Comparison of ENCODE assay signal across 32 cellular contexts in genomic region chr6:29478740-29479139, GRCh38. TPM values are rescaled to one million over a fixed set of nuclear protein-coding genes. Genes with fewer than 3 reads are reported as not detected.
"Had no signal": no experiment of that assay in that cellular context is flagged by ENCODE, and none has a peak within 500 bp of the region (broad histone marks: within the 10 kb centered on the region; RNA-seq: fewer than 3 reads in every experiment).

No MANE protein-coding gene starts in this region.

- H3K4me3 ChIP-seq: left lung, lower lobe of right lung, pancreas, prostate gland, sigmoid colon, spleen, suprapubic skin, thoracic aorta, tibial artery, upper lobe of right lung had no signal

- H3K27me3 ChIP-seq: left lung, pancreas, sigmoid colon, spleen, tibial artery, upper lobe of right lung had no signal

- H3K4me3 Mint-ChIP-seq: naive thymus-derived CD8-positive, alpha-beta T cell; nephron; neural crest cell; stimulated activated effector memory CD8-positive, alpha-beta T cell treated with anti-CD3 and anti-CD28 coated beads, Interleukin-12 subunit alpha, Interleukin-12 subunit beta, amount 100 ng/mL, for 72 hours; stimulated activated naive CD8-positive, alpha-beta T cell treated with anti-CD3 and anti-CD28 coated beads, Interleukin-15, Interleukin-2, amounts not matched to agents 100 ng/mL and 50 ng/mL, for 24 hours had no signal

- H3K9me3 ChIP-seq: left lung, lower lobe of right lung, pancreas, prostate gland, sigmoid colon, suprapubic skin, thoracic aorta, tibial artery, upper lobe of right lung had no signal

- H3K27ac Mint-ChIP-seq: naive thymus-derived CD8-positive, alpha-beta T cell; nephron; stimulated activated effector memory CD8-positive, alpha-beta T cell treated with anti-CD3 and anti-CD28 coated beads, Interleukin-12 subunit alpha, Interleukin-12 subunit beta, amount 100 ng/mL, for 72 hours; stimulated activated naive CD8-positive, alpha-beta T cell treated with anti-CD3 and anti-CD28 coated beads, Interleukin-15, Interleukin-2, amounts not matched to agents 100 ng/mL and 50 ng/mL, for 24 hours had no signal

- H3K4me1 Mint-ChIP-seq: naive thymus-derived CD8-positive, alpha-beta T cell; nephron; neural crest cell; stimulated activated effector memory CD8-positive, alpha-beta T cell treated with anti-CD3 and anti-CD28 coated beads, Interleukin-12 subunit alpha, Interleukin-12 subunit beta, amount 100 ng/mL, for 72 hours had no signal

- DNase-seq: hippocampal formation; kidney; left colon; left lung; lower lobe of right lung; mammary epithelial cell; mesenchymal stem cell; naive thymus-derived CD8-positive, alpha-beta T cell; nucleus accumbens; pancreas; posterior cingulate gyrus; retina; right cardiac atrium; sigmoid colon; small intestine; spleen; stimulated activated CD4-positive, alpha-beta T cell treated with anti-CD3 and anti-CD28 coated beads, Interleukin-4, amount 100 ng/mL, for 24 hours; stimulated activated naive CD4-positive, alpha-beta T cell; tibial artery; upper lobe of right lung had no signal

- FAIRE-seq: kidney, pancreas, small intestine, urothelium cell line had no signal

- H3K36me3 ChIP-seq: left lung, lower lobe of right lung, pancreas, prostate gland, sigmoid colon, spleen, suprapubic skin, thoracic aorta, tibial artery, upper lobe of right lung had no signal

- H3K4me1 ChIP-seq: left lung, lower lobe of right lung, pancreas, prostate gland, sigmoid colon, spleen, suprapubic skin, tibial artery, upper lobe of right lung had no signal

- ATAC-seq: left colon; left lung; lower lobe of right lung; naive thymus-derived CD8-positive, alpha-beta T cell; pancreas; right cardiac atrium; stimulated activated effector memory CD8-positive, alpha-beta T cell treated with anti-CD3 and anti-CD28 coated beads, Interleukin-12 subunit alpha, Interleukin-12 subunit beta, amount 100 ng/mL, for 72 hours; upper lobe of right lung had no signal

- H3K36me3 Mint-ChIP-seq: stimulated activated effector memory CD8-positive, alpha-beta T cell treated with anti-CD3 and anti-CD28 coated beads, Interleukin-12 subunit alpha, Interleukin-12 subunit beta, amount 100 ng/mL, for 72 hours had no signal

- H3K9me3 Mint-ChIP-seq: stimulated activated effector memory CD8-positive, alpha-beta T cell treated with anti-CD3 and anti-CD28 coated beads, Interleukin-12 subunit alpha, Interleukin-12 subunit beta, amount 100 ng/mL, for 72 hours; stimulated activated naive CD8-positive, alpha-beta T cell treated with anti-CD3 and anti-CD28 coated beads, Interleukin-15, Interleukin-2, amounts not matched to agents 100 ng/mL and 50 ng/mL, for 24 hours had no signal

- H3K27ac ChIP-seq: left lung, lower lobe of right lung, pancreas, prostate gland, sigmoid colon, spleen, thoracic aorta, tibial artery, upper lobe of right lung had no signal

RNA-seq across cellular contexts. Expression of gene MAS1L, which starts 9.0 kb away (rescaled TPM):
- total RNA-seq: kidney; left lung; liver; mammary epithelial cell; naive thymus-derived CD8-positive, alpha-beta T cell; neural crest cell; osteoblast; pancreas; prostate gland; right cardiac atrium; sigmoid colon; spleen; subcutaneous adipose tissue; suprapubic skin; thoracic aorta had no signal
- polyA plus RNA-seq: liver; mammary epithelial cell; naive thymus-derived CD8-positive, alpha-beta T cell; pancreas; right cardiac atrium; sigmoid colon; small intestine; spleen had no signal

RNA-seq across cellular contexts. Expression of gene OR2H1, which starts 21.8 kb away (rescaled TPM):
- total RNA-seq: kidney; left colon; left lung; liver; lower lobe of right lung; mammary epithelial cell; mucosa of gallbladder; naive thymus-derived CD8-positive, alpha-beta T cell; neural crest cell; osteoblast; pancreas; right cardiac atrium; sigmoid colon; spleen; subcutaneous adipose tissue; suprapubic skin; thoracic aorta; upper lobe of right lung had no signal
- polyA plus RNA-seq: liver; mammary epithelial cell; naive thymus-derived CD8-positive, alpha-beta T cell; pancreas; right cardiac atrium; sigmoid colon; small intestine; spleen had no signal

RNA-seq across cellular contexts. Expression of gene OR11A1, which starts 21.9 kb away (rescaled TPM):
- total RNA-seq: kidney; left colon; left lung; liver; lower lobe of right lung; mammary epithelial cell; mucosa of gallbladder; naive thymus-derived CD8-positive, alpha-beta T cell; neural crest cell; osteoblast; pancreas; right cardiac atrium; sigmoid colon; spleen; subcutaneous adipose tissue; suprapubic skin; thoracic aorta; upper lobe of right lung had no signal
- polyA plus RNA-seq: liver; mammary epithelial cell; naive thymus-derived CD8-positive, alpha-beta T cell; pancreas; right cardiac atrium; sigmoid colon; small intestine; spleen had no signal

RNA-seq across cellular contexts. Expression of gene OR10C1, which starts 39.6 kb away (rescaled TPM):
- total RNA-seq: kidney; left colon; left lung; liver; lower lobe of right lung; mammary epithelial cell; mucosa of gallbladder; naive thymus-derived CD8-positive, alpha-beta T cell; neural crest cell; osteoblast; pancreas; prostate gland; right cardiac atrium; sigmoid colon; spleen; subcutaneous adipose tissue; suprapubic skin; thoracic aorta; upper lobe of right lung had no signal
- polyA plus RNA-seq: liver; mammary epithelial cell; naive thymus-derived CD8-positive, alpha-beta T cell; pancreas; right cardiac atrium; sigmoid colon; small intestine; spleen had no signal
